Comparison of ENCODE assay signal across 24 cellular contexts in the genomic region with DNA sequence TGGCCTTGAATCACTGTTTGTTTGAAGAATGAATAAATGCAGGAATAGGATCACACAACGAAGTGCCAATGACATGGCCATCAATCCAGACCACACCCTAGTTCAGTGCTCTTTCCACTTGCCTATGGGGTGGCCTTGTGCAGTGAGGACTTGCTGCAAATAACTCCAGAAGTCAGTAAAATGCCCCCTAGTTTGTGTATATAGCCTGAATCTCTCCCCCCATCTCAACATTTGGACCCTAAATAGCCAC. TPM values are rescaled to one million over a fixed set of nuclear protein-coding genes. Genes with fewer than 3 reads are reported as not detected.
DNase-seq lines count a peak whose midpoint lies in the region; ATAC-seq and TF ChIP-seq lines count a peak whose summit lies in the region.
"Had no signal": no experiment of that assay in that cellular context is flagged by ENCODE, and none has a peak within 500 bp of the region (broad histone marks: within the 10 kb centered on the region; RNA-seq: fewer than 3 reads in every experiment).

No MANE protein-coding gene starts in this region.

- peaks cover 0 to 28% (median 4%) of the 10 kb centered on the region in 4 donors for H3K4me1 ChIP-seq in Peyer's patch
- H3K4me1 ChIP-seq in mucosa of rectum (ENCODE audit: control insufficient read depth in 2 of 2, insufficient read depth in 2 of 2, low read length in 2 of 2) = peaks cover 44 to 55% of the 10 kb centered on the region in 2 donors
- peaks cover 14 to 36% (median 24%) of the 10 kb centered on the region in 4 donors for H3K4me1 ChIP-seq in transverse colon
- H3K4me1 ChIP-seq in neural progenitor cell = no peaks in the 10 kb centered on the region
- H3K4me1 ChIP-seq in H9 (ENCODE audit: insufficient read depth, low read length) = no peaks in the 10 kb centered on the region
- H3K4me1 ChIP-seq: BLaER1 had no signal

- H2BK120ac ChIP-seq in H9 (ENCODE audit: low read depth, low read length, poor library complexity, severe bottlenecking) = no peak overlapping the region

- H3K27ac Mint-ChIP-seq in neural progenitor cell (no peak overlapping the region), H9 (no peak overlapping the region)
- H3K27ac Mint-ChIP-seq: CD4-positive, CD25-positive, alpha-beta regulatory T cell had no signal

- H3K23ac ChIP-seq in H9 (ENCODE audit: insufficient read length, low read depth, low read length) = no peak overlapping the region

- 0 to 35% methylated on average over 1 of the region's 1 CpG for WGBS in transverse colon (ENCODE audit: low coverage in 1 of 2), 2 donors
- WGBS in H9 (ENCODE audit: extremely low coverage, insufficient read length, low lambda C conversion rate) = no CpG with 5 or more reads among the region's 1 CpG

- in situ Hi-C loops in transverse colon (cut with MboI; ENCODE audit: low pct_ligation_motif_present in 1 of 4, low pct_unique_long_range_greater_than_20kb in 1 of 4, low sequenced_read_pairs in 3 of 4) = no loop called here

- H3K4me2 ChIP-seq in neural progenitor cell (no peak overlapping the region), H9 (ENCODE audit: insufficient read depth, insufficient read length, low read length) (no peak overlapping the region)
- H3K4me2 ChIP-seq: BLaER1 had no signal

- no peak overlapping the region for H3K14ac ChIP-seq in H9 (ENCODE audit: insufficient read depth, low read length)

- H3F3A ChIP-seq in neural progenitor cell (ENCODE audit: low read depth) = no peaks in the 10 kb centered on the region

- TF ChIP-seq EP300 in transverse colon (IDR thresholded peaks at IDR 0.05; ENCODE audit: low read depth) = no peak

- H2AFZ ChIP-seq in neural progenitor cell (replicated peaks) (no peak overlapping the region), H9 (ENCODE audit: low read length) (no peak overlapping the region)
- H2AFZ ChIP-seq: GM23248 had no signal

- no peak overlapping the region for H2BK5ac ChIP-seq in H9 (ENCODE audit: insufficient read length, low read length)

- H3K36me3 Mint-ChIP-seq in neural progenitor cell (no peaks in the 10 kb centered on the region), H9 (ENCODE audit: insufficient read depth in 1 of 3, low read depth in 3 of 3) (no peaks in the 10 kb centered on the region)
- H3K36me3 Mint-ChIP-seq: CD4-positive, CD25-positive, alpha-beta regulatory T cell had no signal

- intact Hi-C loops in left colon (cut with DNase I, micrococcal nuclease) (no loop called here), transverse colon (cut with DNase I; ENCODE audit: low total_unique reads) (no loop called here)

- H3K79me2 ChIP-seq in neural progenitor cell (ENCODE audit: low read depth) (no peaks in the 10 kb centered on the region), H9 (ENCODE audit: insufficient read depth, low read length) (no peaks in the 10 kb centered on the region)

- H3K23me2 ChIP-seq in H9 (ENCODE audit: insufficient read length, low read depth, low read length, poor library complexity, severe bottlenecking) = no peaks in the 10 kb centered on the region

- H4K5ac ChIP-seq in H9 (ENCODE audit: insufficient read length, low read depth, low read length) = no peak overlapping the region

- H3K36me3 ChIP-seq in Peyer's patch = peaks cover 0 to 4% (median 0%) of the 10 kb centered on the region in 3 donors
- peaks cover 4 to 17% of the 10 kb centered on the region in 2 donors for H3K36me3 ChIP-seq in mucosa of rectum (ENCODE audit: control insufficient read depth in 2 of 2, insufficient read depth in 2 of 2, low read length in 2 of 2)
- no peaks in the 10 kb centered on the region for H3K36me3 ChIP-seq in transverse colon
- H3K36me3 ChIP-seq in neural progenitor cell = no peaks in the 10 kb centered on the region
- H3K36me3 ChIP-seq: BLaER1, MG63 had no signal

- DNase-seq in Peyer's patch (peak in 1 of 3 donors; percentile 54), left colon (peak in 1 of 2 donors; percentile 45), transverse colon (peak; percentile 39), neural progenitor cell (ENCODE audit: low spot score) (no peak), NCI-H345 (lab: John Stamatoyannopoulos, UW) (no peak), H9 (no peak)
- DNase-seq: CD4-positive, CD25-positive, alpha-beta regulatory T cell; GM23248; H7; IMR-90; KG1; MG63; NCI-H1105 treated with DMSO at 0.1 percent for 48 hours; NCI-H146; NCI-H2029 treated with DMSO at 0.1 percent for 48 hours; NCI-H2227 treated with DMSO at 0.1 percent for 48 hours; NCI-H510A; NCI-H69; SHP77 treated with DMSO at 0.1 percent for 48 hours had no signal

- H3K9ac ChIP-seq in mucosa of rectum (ENCODE audit: low read depth in 1 of 2, low read length in 2 of 2) = peak overlapping the region; percentile 68 to 76
- H3K9ac ChIP-seq in neural progenitor cell = no peak overlapping the region
- H3K9ac ChIP-seq in H9 (ENCODE audit: extremely low read depth, insufficient read length, low read length) = no peak overlapping the region
- H3K9ac ChIP-seq: BLaER1, GM23248 had no signal

- H3K4me3 ChIP-seq in Peyer's patch = peak overlapping the region in 3 of 4 donors; percentile 22 to 67 (median 48)
- peak overlapping the region; percentile 71 to 85 for H3K4me3 ChIP-seq in mucosa of rectum (ENCODE audit: low read length in 2 of 2)
- H3K4me3 ChIP-seq in transverse colon = peak overlapping the region in 3 of 4 donors; percentile 30 to 35 (median 30)
- no peak overlapping the region for H3K4me3 ChIP-seq in neural progenitor cell
- H3K4me3 ChIP-seq: BLaER1, GM23248, MG63 had no signal

- H3K27ac ChIP-seq in Peyer's patch = peak overlapping the region in 3 of 4 donors; percentile 57 to 96 (median 86)
- H3K27ac ChIP-seq in mucosa of rectum (ENCODE audit: low read depth in 2 of 2, low read length in 2 of 2) = peak overlapping the region; percentile 85 to 91
- peak overlapping the region; percentile 77 to 87 (median 86) for H3K27ac ChIP-seq in transverse colon
- no peak overlapping the region for H3K27ac ChIP-seq in neural progenitor cell
- H3K27ac ChIP-seq in H9 (ENCODE audit: insufficient read length, low read depth, low read length) = no peak overlapping the region
- H3K27ac ChIP-seq: BLaER1, GM23248 had no signal

- H3K4ac ChIP-seq in H9 (ENCODE audit: low read depth, low read length) = no peak overlapping the region

- H3K56ac ChIP-seq in H9 (ENCODE audit: insufficient read length, low read depth, low read length) = no peak overlapping the region

- H3K9me3 ChIP-seq in Peyer's patch (no peaks in the 10 kb centered on the region), mucosa of rectum (ENCODE audit: control insufficient read depth in 2 of 2, low read length in 2 of 2) (no peaks in the 10 kb centered on the region), transverse colon (no peaks in the 10 kb centered on the region), neural progenitor cell (ENCODE audit: low read depth) (no peaks in the 10 kb centered on the region), H9 (ENCODE audit: control insufficient read depth, low read depth, low read length) (no peaks in the 10 kb centered on the region)
- H3K9me3 ChIP-seq: BLaER1, MG63 had no signal

- peaks cover 17% of the 10 kb centered on the region for H3K27me3 Mint-ChIP-seq in neural progenitor cell (ENCODE audit: insufficient read depth, low read depth)
- H3K27me3 Mint-ChIP-seq in H9 (ENCODE audit: low read depth) = peaks cover 13% of the 10 kb centered on the region

- H4K20me1 ChIP-seq in neural progenitor cell (ENCODE audit: low read depth) = no peaks in the 10 kb centered on the region
- H4K20me1 ChIP-seq in H9 (ENCODE audit: control insufficient read depth, insufficient read depth, insufficient read length) = no peaks in the 10 kb centered on the region
- H4K20me1 ChIP-seq: BLaER1 had no signal

- no peak overlapping the region for H3K4me3 Mint-ChIP-seq in neural progenitor cell
- no peak overlapping the region for H3K4me3 Mint-ChIP-seq in H9
- H3K4me3 Mint-ChIP-seq: CD4-positive, CD25-positive, alpha-beta regulatory T cell had no signal

- H3K27me3 ChIP-seq in Peyer's patch (no peaks in the 10 kb centered on the region), mucosa of rectum (ENCODE audit: control insufficient read depth in 2 of 2, insufficient read depth in 2 of 2, low read length in 2 of 2) (no peaks in the 10 kb centered on the region), transverse colon (no peaks in the 10 kb centered on the region), neural progenitor cell (no peaks in the 10 kb centered on the region), H9 (ENCODE audit: insufficient read depth, low read length) (no peaks in the 10 kb centered on the region)
- H3K27me3 ChIP-seq: BLaER1, MG63 had no signal

- ATAC-seq in left colon (peak; percentile 42), HG03469 (IDR thresholded peaks at IDR 0.05; ENCODE audit: unreplicated experiment) (no peak)
- ATAC-seq: Panc1 had no signal

- H2BK20ac ChIP-seq in H9 (ENCODE audit: low read depth, low read length, poor library complexity, severe bottlenecking) = no peak overlapping the region

- no peaks in the 10 kb centered on the region for H3K79me1 ChIP-seq in H9 (ENCODE audit: insufficient read depth, low read depth, low read length, poor library complexity, severe bottlenecking)

- no peak overlapping the region for H4K91ac ChIP-seq in H9 (ENCODE audit: insufficient read length, low read depth, low read length)

- H3K18ac ChIP-seq in H9 (ENCODE audit: insufficient read length, low read depth, low read length) = no peak overlapping the region

- peaks cover 4% of the 10 kb centered on the region for H3K4me1 Mint-ChIP-seq in neural progenitor cell
- H3K4me1 Mint-ChIP-seq in H9 = peaks cover 2 to 4% of the 10 kb centered on the region in 2 experiments; a peak in 2 of 4 replicates

- TF ChIP-seq POLR2A in Peyer's patch (IDR thresholded peaks at IDR 0.05) (no peak), transverse colon (IDR thresholded peaks at IDR 0.05) (no peak)

- no peak overlapping the region for H2AK5ac ChIP-seq in H9 (ENCODE audit: insufficient read length, low read length)

- H3T11ph ChIP-seq in H9 (ENCODE audit: low read length) = no peak overlapping the region

- TF ChIP-seq CTCF in Peyer's patch (IDR thresholded peaks at IDR 0.05) (no peak), transverse colon (IDR thresholded peaks at IDR 0.05) (no peak), neural progenitor cell (IDR thresholded peaks at IDR 0.05) (no peak), H9 (conservative IDR thresholded peaks at IDR 0.05) (no peak)

- no peak overlapping the region for H2BK15ac ChIP-seq in H9 (ENCODE audit: low read depth, low read length)

- H3K9me3 Mint-ChIP-seq in neural progenitor cell = no peaks in the 10 kb centered on the region
- H3K9me3 Mint-ChIP-seq in H9 = no peaks in the 10 kb centered on the region

- no peak overlapping the region for H4K8ac ChIP-seq in H9 (replicated peaks; ENCODE audit: insufficient read length, low read depth, low read length)

- no peak overlapping the region for H2BK12ac ChIP-seq in H9 (ENCODE audit: insufficient read length, low read depth, low read length)

RNA-seq across cellular contexts. Expression of a gene that starts 0.3 kb away (rescaled TPM):
- total RNA-seq in Peyer's patch = 1,000 to 10,000 TPM in 2 of 4 donors, 100 to 1,000 TPM in 2; 598 to 2,513 (median 1,116) TPM
- total RNA-seq in left colon = 1,000 to 10,000 TPM; 2,293 to 3,160 TPM
- 1,000 to 10,000 TPM; 1,053 to 3,583 (median 2,025) TPM for total RNA-seq in transverse colon
- total RNA-seq in neural progenitor cell (ENCODE audit: low replicate concordance) = not detected in 2 replicates
- total RNA-seq in H9 (2021) = not detected in 2 replicates
- total RNA-seq: A172; CD4-positive, CD25-positive, alpha-beta regulatory T cell; GM23248; H7; IMR-90 had no signal

RNA-seq across cellular contexts. Expression of a gene that starts 42.6 kb away (rescaled TPM):
- total RNA-seq in Peyer's patch (10 to 100 TPM in 3 of 4 donors, 1 to 10 TPM in 1; 2.5 to 68.5 (median 33.1) TPM), left colon (10 to 100 TPM; 10.5 to 18.8 TPM), transverse colon (10 to 100 TPM in 3 of 4 donors, 1 to 10 TPM in 1; 1.1 to 33.2 (median 17.5) TPM), neural progenitor cell (ENCODE audit: low replicate concordance) (1.5 and 4.7 TPM in 2 replicates), H9 (2021) (4.3 and 4.5 TPM in 2 replicates)
- total RNA-seq: IMR-90 had no signal

RNA-seq across cellular contexts. Expression of a gene that starts 59.9 kb away (rescaled TPM):
- total RNA-seq in Peyer's patch (1 to 10 TPM in 1 of 4 donors, under 1 TPM in 1, not detected in 2; 0.67 to 2.7 TPM), left colon (under 1 TPM in 1 of 2 donors, not detected in 1; 0.45 TPM), transverse colon (10 to 100 TPM in 1 of 4 donors, 1 to 10 TPM in 3; 1.6 to 48.6 (median 3.2) TPM), neural progenitor cell (ENCODE audit: low replicate concordance) (not detected in 2 replicates), H9 (2021) (0.04 TPM in 1 of 2 replicates, not detected in the other)
- total RNA-seq: A172; CD4-positive, CD25-positive, alpha-beta regulatory T cell; GM23248; IMR-90 had no signal

Comparison
In these comparisons a context has a peak if more than half of its experiments do, and no peak if none do; other contexts are left out.
1. H3K27ac ChIP-seq: peak in Peyer's patch (3 of 4), mucosa of rectum (2 of 2) and transverse colon (4 of 4); none in neural progenitor cell (single experiment) and H9 (single experiment).
2. H3K9ac ChIP-seq: peak in mucosa of rectum (2 of 2); none in neural progenitor cell (single experiment) and H9 (single experiment).
3. RNA of a gene that starts 0.3 kb away (total RNA-seq): 2,293 to 3,160 TPM in left colon, 1,053 to 3,583 TPM in transverse colon and 598 to 2,513 TPM in Peyer's patch; not detected in neural progenitor cell and not detected in H9; every median in the first group is over 100 times any median in the second.